ENCODE assay signal across 9 cellular contexts in the genomic region with DNA sequence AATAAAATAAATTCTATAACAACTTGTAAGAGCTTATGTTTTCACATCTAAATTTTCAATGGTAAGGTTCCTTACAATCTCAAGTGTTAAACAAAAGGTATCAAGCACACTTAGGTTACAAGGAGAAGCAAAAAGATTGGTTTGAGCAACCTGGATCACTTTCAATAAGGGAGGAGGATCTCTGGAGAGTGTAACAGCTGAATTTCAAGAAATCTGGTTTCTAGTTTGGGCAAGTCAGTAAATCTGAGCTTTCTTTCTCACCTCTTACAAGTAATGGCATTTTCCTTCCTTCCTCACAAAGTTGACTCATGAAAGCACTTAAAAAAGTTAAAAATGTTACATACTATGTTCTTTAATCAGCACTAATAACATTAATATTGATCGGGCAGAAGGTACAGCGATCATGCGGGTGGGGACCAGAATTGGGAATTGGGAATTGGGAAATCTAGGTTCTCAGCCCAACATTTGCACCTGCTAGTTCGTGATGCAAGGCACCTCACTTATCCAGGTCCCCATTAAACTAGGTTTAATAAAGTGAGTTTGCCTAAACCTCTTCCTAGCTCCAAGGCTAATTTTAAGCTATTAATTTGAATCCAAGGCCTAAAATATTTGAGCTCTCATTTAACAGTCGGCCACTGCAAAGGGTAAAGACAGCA. TPM values are rescaled to one million over a fixed set of nuclear protein-coding genes. Genes with fewer than 3 reads are reported as not detected.
DNase-seq lines count a peak whose midpoint lies in the region; ATAC-seq and TF ChIP-seq lines count a peak whose summit lies in the region.
"Had no signal": no experiment of that assay in that cellular context is flagged by ENCODE, and none has a peak within 500 bp of the region (broad histone marks: within the 10 kb centered on the region; RNA-seq: fewer than 3 reads in every experiment).

No MANE protein-coding gene starts in this region.

- H3K27me3 Mint-ChIP-seq in activated naive CD8-positive, alpha-beta T cell treated with anti-CD3 and anti-CD28 coated beads for 36 hours = peaks cover 4% of the 10 kb centered on the region

- H3K9me3 ChIP-seq in heart left ventricle (no peaks in the 10 kb centered on the region), left lung (no peaks in the 10 kb centered on the region), tibial artery (no peaks in the 10 kb centered on the region)
- H3K9me3 ChIP-seq: esophagus muscularis mucosa had no signal

- TF ChIP-seq POLR2A in heart left ventricle (IDR thresholded peaks at IDR 0.05) = no peak

- H3K4me1 Mint-ChIP-seq in activated naive CD8-positive, alpha-beta T cell treated with anti-CD3 and anti-CD28 coated beads for 36 hours = peaks cover 58% of the 10 kb centered on the region

- peaks cover 33% of the 10 kb centered on the region for H3K36me3 Mint-ChIP-seq in activated naive CD8-positive, alpha-beta T cell treated with anti-CD3 and anti-CD28 coated beads for 36 hours

- TF ChIP-seq CTCF in heart left ventricle (IDR thresholded peaks at IDR 0.05) (no peak), left lung (IDR thresholded peaks at IDR 0.05) (no peak), tibial artery (IDR thresholded peaks at IDR 0.05) (no peak)

- peaks cover 1% of the 10 kb centered on the region for H3K9me3 Mint-ChIP-seq in activated naive CD8-positive, alpha-beta T cell treated with anti-CD3 and anti-CD28 coated beads for 36 hours

- H3K36me3 ChIP-seq in heart left ventricle = peaks cover 0 to 4% (median 0%) of the 10 kb centered on the region in 9 donors
- H3K36me3 ChIP-seq in left lung = no peaks in the 10 kb centered on the region
- H3K36me3 ChIP-seq in tibial artery = no peaks in the 10 kb centered on the region
- H3K36me3 ChIP-seq: esophagus muscularis mucosa had no signal

- peak overlapping the region in 7 of 12 donors; percentile 0 to 81 (median 74) for H3K4me3 ChIP-seq in heart left ventricle
- H3K4me3 ChIP-seq in left lung = peak overlapping the region in 1 of 2 donors; percentile 88
- peak overlapping the region; percentile 2 to 15 for H3K4me3 ChIP-seq in tibial artery

- H3K27me3 ChIP-seq in heart left ventricle (no peaks in the 10 kb centered on the region), left lung (no peaks in the 10 kb centered on the region), tibial artery (no peaks in the 10 kb centered on the region)
- H3K27me3 ChIP-seq: esophagus muscularis mucosa had no signal

- H3K27ac ChIP-seq in heart left ventricle = peak overlapping the region in 2 of 12 donors; percentile 12 to 23
- peak overlapping the region; percentile 33 to 34 for H3K27ac ChIP-seq in left lung
- peak overlapping the region in 1 of 2 donors; percentile 1 for H3K27ac ChIP-seq in tibial artery

- H3K4me1 ChIP-seq in heart left ventricle (peaks cover 8 to 61% (median 41%) of the 10 kb centered on the region in 12 donors), left lung (peaks cover 21 to 38% of the 10 kb centered on the region in 2 donors), tibial artery (peaks cover 0 to 61% (median 34%) of the 10 kb centered on the region in 4 donors)

- peak overlapping the region; percentile 55 for H3K27ac Mint-ChIP-seq in activated naive CD8-positive, alpha-beta T cell treated with anti-CD3 and anti-CD28 coated beads for 36 hours

- ATAC-seq in heart left ventricle = no peak
- no peak for ATAC-seq in Right ventricle myocardium superior (ENCODE audit: poor library complexity)
- ATAC-seq in left lung = no peak

- intact Hi-C loops in heart left ventricle (cut with DNase I) = no loop called here
- intact Hi-C loops in Right ventricle myocardium superior (cut with DNase I) = no loop called here
- intact Hi-C loops in left lung (cut with DNase I) = no loop called here
- intact Hi-C loops in tibial artery (cut with DNase I; ENCODE audit: low total_unique reads) = no loop called here

- WGBS in heart left ventricle, 4 donors = 55 to 67% (median 66%) methylated on average over 5 of the region's 5 CpGs

- peak overlapping the region; percentile 54 for H3K4me3 Mint-ChIP-seq in activated naive CD8-positive, alpha-beta T cell treated with anti-CD3 and anti-CD28 coated beads for 36 hours

- DNase-seq in heart left ventricle = no peak
- no peak for DNase-seq in Right ventricle myocardium superior
- DNase-seq in activated naive CD8-positive, alpha-beta T cell treated with anti-CD3 and anti-CD28 coated beads for 36 hours = no peak
- DNase-seq in left lung = no peak
- DNase-seq in tibial artery = no peak
- DNase-seq in NCI-H187 treated with DMSO at 0.1 percent for 48 hours (lab: John Stamatoyannopoulos, UW) = no peak
- no peak for DNase-seq in activated effector memory CD4-positive, alpha-beta T cell treated with Interleukin-2 at 50 U/mL for 16 hours
- no peak for DNase-seq in SW480 (ENCODE audit: low spot score)

RNA-seq across cellular contexts. Expression of a gene that starts 3.1 kb away (rescaled TPM):
- total RNA-seq in heart left ventricle (100 to 1,000 TPM in 8 of 9 donors, 10 to 100 TPM in 1; 83.8 to 240 (median 198) TPM), Right ventricle myocardium superior (196 TPM), left lung (100 to 1,000 TPM; 115 to 147 TPM)
- polyA plus RNA-seq in heart left ventricle = 10 to 100 TPM; 73.4 to 75.3 TPM
- 100 to 1,000 TPM; 174 TPM for total RNA-seq in activated naive CD8-positive, alpha-beta T cell treated with anti-CD3 and anti-CD28 coated beads for 36 hours

RNA-seq across cellular contexts. Expression of a gene that starts 28.4 kb away (rescaled TPM):
- total RNA-seq in heart left ventricle (10 to 100 TPM; 13.8 to 26.0 (median 16.6) TPM), Right ventricle myocardium superior (15.0 TPM), left lung (10 to 100 TPM; 18.8 to 29.9 TPM)
- 10 to 100 TPM in 1 of 2 donors, 1 to 10 TPM in 1; 6.5 to 13.1 TPM for polyA plus RNA-seq in heart left ventricle
- 10 to 100 TPM; 31.0 to 31.7 TPM for total RNA-seq in activated naive CD8-positive, alpha-beta T cell treated with anti-CD3 and anti-CD28 coated beads for 36 hours
